Comparison of ENCODE assay signal across 1 cellular context in the genomic region with DNA sequence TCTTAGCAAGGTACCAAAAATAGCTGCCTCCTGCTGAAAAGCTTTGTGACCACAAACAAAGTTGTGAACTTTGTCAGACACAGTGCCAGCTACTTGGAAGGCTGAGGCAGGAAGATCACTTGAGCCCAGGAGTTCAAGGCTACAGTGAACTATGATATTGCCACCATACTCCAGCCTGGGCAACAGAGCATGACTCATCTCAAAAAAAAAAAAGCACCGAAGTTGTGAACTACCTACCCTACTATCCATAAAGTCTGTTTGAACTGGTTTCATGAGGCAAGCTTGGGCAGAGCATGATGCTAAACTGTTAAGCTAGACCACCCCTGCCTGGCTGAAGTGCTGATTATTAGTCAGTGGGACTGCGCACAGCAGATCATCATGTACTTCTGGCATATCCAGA.
TF ChIP-seq lines count a peak whose summit lies in the region.

No MANE protein-coding gene starts in this region.

TF ChIP-seq in SK-N-SH treated with all-trans-retinoic acid at 6 μM for 48 hours, 23 proteins besides CTCF, POLR2A, EP300 and RAD21 (continued from another document):
- no peak for TF ChIP-seq TOX (CRISPR knock-in tag; IDR thresholded peaks at IDR 0.05; ENCODE audit: borderline replicate concordance)
TF ChIP-seq in SK-N-SH treated with all-trans-retinoic acid at 6 μM for 48 hours: peak in this region for 0.
